In the genomic region with DNA sequence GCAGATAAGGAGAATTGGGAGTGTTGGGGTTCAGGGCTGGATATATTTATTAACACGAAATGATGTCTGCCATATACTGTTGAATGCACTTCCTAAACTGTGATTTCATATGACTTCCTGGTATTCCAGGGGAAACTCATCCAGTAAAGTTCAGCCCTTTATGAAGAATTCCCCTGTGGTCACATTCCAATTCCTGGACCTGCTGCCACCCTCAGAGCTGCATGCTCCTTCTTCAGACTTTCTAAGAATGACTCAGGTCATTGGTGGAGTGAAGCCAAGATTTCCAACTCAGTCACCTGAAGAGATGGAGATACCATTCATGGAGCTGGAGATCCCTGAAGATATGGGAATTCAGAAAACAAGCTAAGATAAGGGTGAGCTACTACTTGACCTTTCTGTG, we compare ENCODE assay signal across 21 cellular contexts.
DNase-seq lines count a peak whose midpoint lies in the region; ATAC-seq, FAIRE-seq and TF ChIP-seq lines count a peak whose summit lies in the region.
"Had no signal": no experiment of that assay in that cellular context is flagged by ENCODE, and none has a peak within 500 bp of the region (broad histone marks: within the 10 kb centered on the region; RNA-seq: fewer than 3 reads in every experiment).

No MANE protein-coding gene starts in this region.

- TF ChIP-seq RAD21 in A549 (conservative IDR thresholded peaks at IDR 0.05 in 1 of 2, IDR thresholded peaks at IDR 0.05 in 1 of 2) = no peak

- no peak for TF ChIP-seq CTCF in A549 (IDR thresholded peaks at IDR 0.05)
- no peak for TF ChIP-seq CTCF in HEK293 (tag by site-specific recombination; IDR thresholded peaks at IDR 0.05)
- no peak for TF ChIP-seq CTCF in fibroblast of pulmonary artery (IDR thresholded peaks at IDR 0.05; ENCODE audit: low read length, missing control alignments)

- DNase-seq in A549 (ENCODE audit: low read depth in 1 of 2, low spot score in 1 of 2) (peak in 1 of 2 experiments; percentile 39), SK-MEL-5 (ENCODE audit: low read depth, low spot score) (peak; percentile 10), fibroblast of pulmonary artery (ENCODE audit: low read depth) (peak; percentile 17), cerebellum (ENCODE audit: low spot score) (no peak)
- DNase-seq: activated B cell treated with CpG ODN at 0.5 μM for 24 hours; activated CD4-positive, alpha-beta memory T cell treated with anti-CD3 and anti-CD28 coated beads, Interleukin-2, amount 10 ng/mL, durations not matched to agents 7 days and 5 days; activated naive CD4-positive, alpha-beta T cell treated with anti-CD3 and anti-CD28 coated beads, Interleukin-2, amount 50 U/mL, for 16 hours; activated T-cell treated with anti-CD3 and anti-CD28 coated beads, Interleukin-2, amount 50 U/mL, for 4 hours; brain microvascular endothelial cell; Kasumi-1; left ventricle myocardium inferior; NCI-H1417 treated with DMSO at 0.1 percent for 48 hours; NCI-H69; stimulated activated CD4-positive, alpha-beta T cell treated with anti-CD3 and anti-CD28 coated beads, Interleukin-12 subunit alpha, Interleukin-12 subunit beta, amount 100 ng/mL, for 4 hours; stimulated activated CD8-positive, alpha-beta memory T cell treated with anti-CD3 and anti-CD28 coated beads, Interleukin-4, amount 100 ng/mL, for 48 hours had no signal

- in situ Hi-C loops in SK-MEL-5 (cut with HindIII; ENCODE audit: low pct_unique_long_range_greater_than_20kb, low sequenced_read_pairs) = no loop called here

- 0 out of 3 replicates have a peak overlapping the region, but pooled peaks have one; percentile 7 for H3K4me2 ChIP-seq in A549

- no peaks in the 10 kb centered on the region for H3K9me3 ChIP-seq in A549
- no peaks in the 10 kb centered on the region for H3K9me3 ChIP-seq in HEK293 (ENCODE audit: control insufficient read depth, insufficient read depth, low read depth, low read length)
- H3K9me3 ChIP-seq: left ventricle myocardium inferior had no signal

- peaks cover 5% of the 10 kb centered on the region; the same call in 2 of the 3 replicates for H3K4me1 ChIP-seq in A549
- H3K4me1 ChIP-seq in HEK293 (ENCODE audit: control insufficient read depth, insufficient read depth, low read length) = no peaks in the 10 kb centered on the region
- H3K4me1 ChIP-seq: left ventricle myocardium inferior had no signal

- H3K4me3 ChIP-seq in A549 = no peak overlapping the region
- no peak overlapping the region for H3K4me3 ChIP-seq in HEK293 (ENCODE audit: low read depth, low read length)
- no peak overlapping the region for H3K4me3 ChIP-seq in fibroblast of pulmonary artery (replicated peaks; ENCODE audit: low read depth, low read length)
- H3K4me3 ChIP-seq: left ventricle myocardium inferior had no signal

- no peak overlapping the region for H3K27ac ChIP-seq in A549
- no peak overlapping the region for H3K27ac ChIP-seq in HEK293 (ENCODE audit: extremely low read depth, low read depth, low read length)
- H3K27ac ChIP-seq: brain microvascular endothelial cell, C4-2B, left ventricle myocardium inferior had no signal

- POLR2A ChIA-PET in A549 (lab: Yijun Ruan, JAX) = interaction anchor here (0.6 to 1.0 kb wide), 3 partner anchors 13 to 129 kb away, joined by 4 to 5 read pairs (median 4); no protein-coding TSS in a partner anchor
- POLR2A ChIA-PET in HEK293 (lab: Yijun Ruan, JAX) = no interaction called here

- TF ChIP-seq POLR2A in A549 (IDR thresholded peaks at IDR 0.05; ENCODE audit: low read length) = no peak

- peak; percentile 85 for FAIRE-seq in A549 (lab: Jason Lieb, UNC)
- FAIRE-seq: GM12892 had no signal

- TF ChIP-seq EP300 in A549 (IDR thresholded peaks at IDR 0.05) = no peak

- CTCF ChIA-PET in A549 (lab: Yijun Ruan, JAX) = no interaction called here
- CTCF ChIA-PET in HEK293 (lab: Yijun Ruan, JAX) = no interaction called here

- 61% methylated on average over 1 of the region's 1 CpG for WGBS in A549 (ENCODE audit: missing lambda C conversion rate)

- ATAC-seq in A549 (peak; percentile 53 to 57; a peak in 5 of 6 replicates), GM18498 (IDR thresholded peaks at IDR 0.05; ENCODE audit: unreplicated experiment) (no peak), HG02642 (IDR thresholded peaks at IDR 0.05; ENCODE audit: poor library complexity, unreplicated experiment) (no peak), HG02759 (IDR thresholded peaks at IDR 0.05; ENCODE audit: unreplicated experiment) (no peak)
- ATAC-seq: activated T-cell treated with anti-CD3 and anti-CD28 coated beads, Interleukin-2, amount 50 U/mL, for 4 hours had no signal

- H3K36me3 ChIP-seq in HEK293 (ENCODE audit: control insufficient read depth in 2 of 2, insufficient read depth in 1 of 2, low read length in 2 of 2) = no peaks in the 10 kb centered on the region; a peak in 1 of 3 replicates
- H3K36me3 ChIP-seq: brain microvascular endothelial cell, left ventricle myocardium inferior had no signal

TF ChIP-seq in A549, 52 proteins besides CTCF, POLR2A, EP300 and RAD21:
- TF ChIP-seq ZC3H11A (IDR thresholded peaks at IDR 0.05) (no peak), BCL3 (IDR thresholded peaks at IDR 0.05) (no peak), EHMT2 (IDR thresholded peaks at IDR 0.05; ENCODE audit: low read depth) (no peak), ESRRA (IDR thresholded peaks at IDR 0.05; ENCODE audit: borderline replicate concordance, low read length) (no peak), SREBF2 (IDR thresholded peaks at IDR 0.05) (no peak), PHF8 (IDR thresholded peaks at IDR 0.05; ENCODE audit: borderline replicate concordance, low read depth) (no peak), TP53 (CRISPR knock-in tag; IDR thresholded peaks at IDR 0.05) (no peak), ZSCAN20 (CRISPR knock-in tag; IDR thresholded peaks at IDR 0.05) (no peak), MAX (IDR thresholded peaks at IDR 0.05) (no peak), HOXB5 (CRISPR knock-in tag; IDR thresholded peaks at IDR 0.05) (no peak)
- TF ChIP-seq, protein P1, sequence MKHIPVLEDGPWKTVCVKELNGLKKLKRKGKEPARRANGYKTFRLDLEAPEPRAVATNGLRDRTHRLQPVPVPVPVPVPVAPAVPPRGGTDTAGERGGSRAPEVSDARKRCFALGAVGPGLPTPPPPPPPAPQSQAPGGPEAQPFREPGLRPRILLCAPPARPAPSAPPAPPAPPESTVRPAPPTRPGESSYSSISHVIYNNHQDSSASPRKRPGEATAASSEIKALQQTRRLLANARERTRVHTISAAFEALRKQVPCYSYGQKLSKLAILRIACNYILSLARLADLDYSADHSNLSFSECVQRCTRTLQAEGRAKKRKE (CRISPR knock-in tag; IDR thresholded peaks at IDR 0.05; ENCODE audit: low read depth) = no peak

TF ChIP-seq in HEK293, 187 proteins besides CTCF, POLR2A, EP300 and RAD21:
- no peak for TF ChIP-seq ZNF473 (tag by site-specific recombination; IDR thresholded peaks at IDR 0.05)
- TF ChIP-seq, protein P2, sequence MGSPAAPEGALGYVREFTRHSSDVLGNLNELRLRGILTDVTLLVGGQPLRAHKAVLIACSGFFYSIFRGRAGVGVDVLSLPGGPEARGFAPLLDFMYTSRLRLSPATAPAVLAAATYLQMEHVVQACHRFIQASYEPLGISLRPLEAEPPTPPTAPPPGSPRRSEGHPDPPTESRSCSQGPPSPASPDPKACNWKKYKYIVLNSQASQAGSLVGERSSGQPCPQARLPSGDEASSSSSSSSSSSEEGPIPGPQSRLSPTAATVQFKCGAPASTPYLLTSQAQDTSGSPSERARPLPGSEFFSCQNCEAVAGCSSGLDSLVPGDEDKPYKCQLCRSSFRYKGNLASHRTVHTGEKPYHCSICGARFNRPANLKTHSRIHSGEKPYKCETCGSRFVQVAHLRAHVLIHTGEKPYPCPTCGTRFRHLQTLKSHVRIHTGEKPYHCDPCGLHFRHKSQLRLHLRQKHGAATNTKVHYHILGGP (tag by site-specific recombination; IDR thresholded peaks at IDR 0.05) = peak; percentile 45; the same call in 1 of the 2 replicates
TF ChIP-seq in HEK293: peak in this region for 1.

Comparison
In these comparisons a context has a peak if more than half of its experiments do, and no peak if none do; other contexts are left out.
1. ATAC-seq: peak in A549 (2 of 2); none in GM18498 (single experiment), HG02642 (single experiment) and HG02759 (single experiment).